8 cellular contexts compared by ENCODE assay signal in the genomic region with DNA sequence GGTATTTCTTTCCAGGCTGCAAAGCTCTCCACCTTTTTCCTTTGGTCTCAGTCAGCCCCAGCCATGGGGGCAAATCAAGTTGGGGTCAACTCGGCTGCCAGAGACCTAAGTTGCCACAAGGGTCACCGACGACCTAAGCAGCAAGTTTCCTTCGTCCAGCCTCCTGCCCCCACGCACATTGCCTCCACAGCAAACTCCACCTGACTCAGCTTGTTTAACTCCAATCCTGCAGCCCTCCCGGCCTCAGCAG. TPM values are rescaled to one million over a fixed set of nuclear protein-coding genes. Genes with fewer than 3 reads are reported as not detected.
DNase-seq lines count a peak whose midpoint lies in the region; ATAC-seq and TF ChIP-seq lines count a peak whose summit lies in the region.

No MANE protein-coding gene starts in this region.

- H3K4me1 ChIP-seq in left lung (peaks cover 0 to 16% of the 10 kb centered on the region in 2 donors), thoracic aorta (ENCODE audit: control insufficient read depth in 1 of 2, low read depth in 2 of 2) (peaks cover 3 to 7% of the 10 kb centered on the region in 2 donors)

- H3K4me3 Mint-ChIP-seq in activated CD4-positive, alpha-beta T cell treated with anti-CD3 and anti-CD28 coated beads for 36 hours, result peak overlapping the region; percentile 86
- H3K4me3 Mint-ChIP-seq in activated naive CD8-positive, alpha-beta T cell treated with anti-CD3 and anti-CD28 coated beads, Interleukin-2, amount 10 ng/mL, durations not matched to agents 7 days and 5 days, result peak overlapping the region; percentile 75

- POLR2A ChIA-PET in activated CD4-positive, alpha-beta T cell treated with anti-CD3 and anti-CD28 coated beads for 36 hours (lab: Charles Lee), result no interaction called here
- POLR2A ChIA-PET in activated naive CD8-positive, alpha-beta T cell treated with anti-CD3 and anti-CD28 coated beads, Interleukin-2, amount 10 ng/mL, durations not matched to agents 7 days and 5 days (lab: Charles Lee), result interaction anchor here (2.0 kb wide), 1 partner anchor 122 kb away, joined by 9 read pairs; a partner anchor contains a TSS

- DNase-seq in activated CD4-positive, alpha-beta T cell treated with anti-CD3 and anti-CD28 coated beads for 36 hours, result no peak
- DNase-seq in activated CD4-positive, alpha-beta T cell treated with anti-CD3 and anti-CD28 coated beads, Interleukin-2, amount 50 U/mL, for 48 hours, result no peak
- no peak for DNase-seq in activated naive CD8-positive, alpha-beta T cell treated with anti-CD3 and anti-CD28 coated beads, Interleukin-2, amount 10 ng/mL, durations not matched to agents 7 days and 5 days
- no peak for DNase-seq in left lung
- DNase-seq in thoracic aorta (ENCODE audit: low spot score), result no peak
- no peak for DNase-seq in NCI-H1436 treated with DMSO at 0.1 percent for 48 hours (lab: John Stamatoyannopoulos, UW)
- DNase-seq in cerebellum (ENCODE audit: low spot score), result no peak

- H3K27ac Mint-ChIP-seq in activated CD4-positive, alpha-beta T cell treated with anti-CD3 and anti-CD28 coated beads for 36 hours, result no peak overlapping the region
- no peak overlapping the region for H3K27ac Mint-ChIP-seq in activated naive CD8-positive, alpha-beta T cell treated with anti-CD3 and anti-CD28 coated beads, Interleukin-2, amount 10 ng/mL, durations not matched to agents 7 days and 5 days

- no peaks in the 10 kb centered on the region for H3K36me3 Mint-ChIP-seq in activated CD4-positive, alpha-beta T cell treated with anti-CD3 and anti-CD28 coated beads for 36 hours (ENCODE audit: low read depth)
- no peaks in the 10 kb centered on the region for H3K36me3 Mint-ChIP-seq in activated naive CD8-positive, alpha-beta T cell treated with anti-CD3 and anti-CD28 coated beads, Interleukin-2, amount 10 ng/mL, durations not matched to agents 7 days and 5 days

- TF ChIP-seq CTCF in left lung (IDR thresholded peaks at IDR 0.05) (no peak), thoracic aorta (IDR thresholded peaks at IDR 0.05) (no peak)

- peaks cover 6% of the 10 kb centered on the region for H3K27me3 Mint-ChIP-seq in activated CD4-positive, alpha-beta T cell treated with anti-CD3 and anti-CD28 coated beads for 36 hours
- peaks cover 41% of the 10 kb centered on the region for H3K27me3 Mint-ChIP-seq in activated naive CD8-positive, alpha-beta T cell treated with anti-CD3 and anti-CD28 coated beads, Interleukin-2, amount 10 ng/mL, durations not matched to agents 7 days and 5 days

- CTCF ChIA-PET in activated CD4-positive, alpha-beta T cell treated with anti-CD3 and anti-CD28 coated beads for 36 hours (lab: Charles Lee), result interaction anchor here (0.6 kb wide), 1 partner anchor 210 kb away, joined by 3 read pairs; no protein-coding TSS in a partner anchor

- H3K4me3 ChIP-seq in left lung, result peak overlapping the region; percentile 66 to 76
- H3K4me3 ChIP-seq in thoracic aorta, result peak overlapping the region; percentile 94

- H3K9me3 ChIP-seq in left lung (no peaks in the 10 kb centered on the region), thoracic aorta (no peaks in the 10 kb centered on the region)

- H3K36me3 ChIP-seq in left lung, result no peaks in the 10 kb centered on the region
- no peaks in the 10 kb centered on the region for H3K36me3 ChIP-seq in thoracic aorta

- H3K27me3 ChIP-seq in left lung (peaks cover 24 to 61% of the 10 kb centered on the region in 2 donors), thoracic aorta (replicated peaks; ENCODE audit: insufficient read depth) (no peaks in the 10 kb centered on the region)

- H3K27ac ChIP-seq in left lung (no peak overlapping the region), thoracic aorta (no peak overlapping the region)

- intact Hi-C loops in activated CD4-positive, alpha-beta T cell treated with anti-CD3 and anti-CD28 coated beads for 36 hours (cut with DNase I, micrococcal nuclease), result loop anchor here in 1 of 2 experiments (5.0 kb wide), 3 partner anchors 778 to 1322 kb away; a partner anchor contains a TSS
- intact Hi-C loops in left lung (cut with DNase I), result no loop called here

- peaks cover 17% of the 10 kb centered on the region for H3K4me1 Mint-ChIP-seq in activated CD4-positive, alpha-beta T cell treated with anti-CD3 and anti-CD28 coated beads for 36 hours
- H3K4me1 Mint-ChIP-seq in activated naive CD8-positive, alpha-beta T cell treated with anti-CD3 and anti-CD28 coated beads, Interleukin-2, amount 10 ng/mL, durations not matched to agents 7 days and 5 days, result peaks cover 10% of the 10 kb centered on the region

- no peaks in the 10 kb centered on the region for H3K9me3 Mint-ChIP-seq in activated CD4-positive, alpha-beta T cell treated with anti-CD3 and anti-CD28 coated beads for 36 hours (ENCODE audit: low read depth)
- no peaks in the 10 kb centered on the region for H3K9me3 Mint-ChIP-seq in activated naive CD8-positive, alpha-beta T cell treated with anti-CD3 and anti-CD28 coated beads, Interleukin-2, amount 10 ng/mL, durations not matched to agents 7 days and 5 days

- ATAC-seq in activated CD4-positive, alpha-beta T cell treated with anti-CD3 and anti-CD28 coated beads for 36 hours, result no peak
- ATAC-seq in activated naive CD8-positive, alpha-beta T cell treated with anti-CD3 and anti-CD28 coated beads, Interleukin-2, amount 10 ng/mL, durations not matched to agents 7 days and 5 days (ENCODE audit: low read depth), result no peak
- no peak for ATAC-seq in left lung
- ATAC-seq in thoracic aorta (ENCODE audit: insufficient number of reproducible peaks, low FRiP score, low read depth), result no peak
- no peak for ATAC-seq in GM18520 (IDR thresholded peaks at IDR 0.05; ENCODE audit: unreplicated experiment)

RNA-seq across cellular contexts. Expression of a gene that starts 0.8 kb away (rescaled TPM):
- total RNA-seq in activated CD4-positive, alpha-beta T cell treated with anti-CD3 and anti-CD28 coated beads for 36 hours, result 1 to 10 TPM in 1 of 2 experiments, under 1 TPM in 1; 0.94 to 2.1 TPM
- total RNA-seq in activated naive CD8-positive, alpha-beta T cell treated with anti-CD3 and anti-CD28 coated beads, Interleukin-2, amount 10 ng/mL, durations not matched to agents 7 days and 5 days, result 1 to 10 TPM in 1 of 2 experiments, under 1 TPM in 1; 0.74 to 1.4 TPM
- 1 to 10 TPM; 3.9 to 4.0 TPM for total RNA-seq in left lung
- 1 to 10 TPM; 1.6 to 1.9 TPM for total RNA-seq in thoracic aorta
- 19.7 TPM for total RNA-seq in cerebellum
